ENCODE assay signal across 8 cellular contexts in genomic region chr4:138241281-138242075, GRCh38. TPM values are rescaled to one million over a fixed set of nuclear protein-coding genes. Genes with fewer than 3 reads are reported as not detected.
DNase-seq lines count a peak whose midpoint lies in the region; ATAC-seq and TF ChIP-seq lines count a peak whose summit lies in the region.

No MANE protein-coding gene starts in this region.

- H3K9me3 Mint-ChIP-seq in T-cell, result peaks cover 0 to 2% (median 0%) of the 10 kb centered on the region in 3 donors
- no peaks in the 10 kb centered on the region for H3K9me3 Mint-ChIP-seq in progenitor cell of endocrine pancreas (ENCODE audit: low read depth)

- POLR2A ChIA-PET in T-cell (lab: Charles Lee), result no interaction called here

- ATAC-seq in HG03064 (IDR thresholded peaks at IDR 0.05; ENCODE audit: low read depth, unreplicated experiment) (peak; percentile 8), T-cell (replicated peaks in 1 of 4) (peak in 1 of 4 experiments; percentile 12)

- no peak for TF ChIP-seq CTCF in progenitor cell of endocrine pancreas (IDR thresholded peaks at IDR 0.05; ENCODE audit: unreplicated experiment)

- H3K27ac Mint-ChIP-seq in T-cell, result peak overlapping the region in 1 of 2 donors; percentile 82
- peak overlapping the region; percentile 99 for H3K27ac Mint-ChIP-seq in progenitor cell of endocrine pancreas

- DNase-seq in NK-92 treated with Interleukin-12 subunit alpha and Interleukin-12 subunit beta, amount 100 ng/mL, for 24 hours (lab: John Stamatoyannopoulos, UW), result peak; percentile 25
- no peak for DNase-seq in NK-92 (lab: John Stamatoyannopoulos, UW; ENCODE audit: unreplicated experiment)
- DNase-seq in T-cell, result no peak
- peak; percentile 75 to 84 for DNase-seq in erythroblast (lab: John Stamatoyannopoulos, UW)
- DNase-seq in progenitor cell of endocrine pancreas (ENCODE audit: low spot score, unreplicated experiment), result no peak
- DNase-seq in NCI-H2196 (lab: John Stamatoyannopoulos, UW; ENCODE audit: unreplicated experiment), result no peak
- DNase-seq in AG08396 (ENCODE audit: low spot score), result no peak

- H3K4me1 Mint-ChIP-seq in T-cell (peaks cover 10 to 15% (median 15%) of the 10 kb centered on the region in 3 donors), progenitor cell of endocrine pancreas (ENCODE audit: low read depth) (peaks cover 29% of the 10 kb centered on the region)

- H3K36me3 Mint-ChIP-seq in T-cell (no peaks in the 10 kb centered on the region), progenitor cell of endocrine pancreas (ENCODE audit: insufficient read depth) (peaks cover under 1% of the 10 kb centered on the region)

- no peaks in the 10 kb centered on the region for H3K27me3 Mint-ChIP-seq in T-cell
- no peaks in the 10 kb centered on the region for H3K27me3 Mint-ChIP-seq in progenitor cell of endocrine pancreas

- no peak for TF ChIP-seq POLR2A in erythroblast (IDR thresholded peaks at IDR 0.05; ENCODE audit: low read length)

- H3K4me3 Mint-ChIP-seq in T-cell (peak overlapping the region; percentile 69 to 84 (median 73)), progenitor cell of endocrine pancreas (ENCODE audit: low read depth) (peak overlapping the region; percentile 78)

- CTCF ChIA-PET in T-cell (lab: Charles Lee), result interaction anchor here in 1 of 2 donors (0.9 kb wide), 1 partner anchor 15 kb away, joined by 4 read pairs; no protein-coding TSS in a partner anchor

RNA-seq across cellular contexts. Expression of gene SLC7A11, which starts 0.7 kb away (rescaled TPM):
- total RNA-seq in T-cell (under 1 TPM; 0.05 to 0.44 (median 0.30) TPM), progenitor cell of endocrine pancreas (8.2 and 12.3 TPM in 2 replicates)

Comparison
In these comparisons a context has a peak if more than half of its experiments do, and no peak if none do; other contexts are left out.
1. DNase-seq: peak in NK-92 treated with Interleukin-12 subunit alpha and Interleukin-12 subunit beta, amount 100 ng/mL, for 24 hours (single experiment) and erythroblast (2 of 2); none in NK-92 (single experiment), T-cell (0 of 34), progenitor cell of endocrine pancreas (single experiment), NCI-H2196 (single experiment) and AG08396 (single experiment).